In the genomic region with DNA sequence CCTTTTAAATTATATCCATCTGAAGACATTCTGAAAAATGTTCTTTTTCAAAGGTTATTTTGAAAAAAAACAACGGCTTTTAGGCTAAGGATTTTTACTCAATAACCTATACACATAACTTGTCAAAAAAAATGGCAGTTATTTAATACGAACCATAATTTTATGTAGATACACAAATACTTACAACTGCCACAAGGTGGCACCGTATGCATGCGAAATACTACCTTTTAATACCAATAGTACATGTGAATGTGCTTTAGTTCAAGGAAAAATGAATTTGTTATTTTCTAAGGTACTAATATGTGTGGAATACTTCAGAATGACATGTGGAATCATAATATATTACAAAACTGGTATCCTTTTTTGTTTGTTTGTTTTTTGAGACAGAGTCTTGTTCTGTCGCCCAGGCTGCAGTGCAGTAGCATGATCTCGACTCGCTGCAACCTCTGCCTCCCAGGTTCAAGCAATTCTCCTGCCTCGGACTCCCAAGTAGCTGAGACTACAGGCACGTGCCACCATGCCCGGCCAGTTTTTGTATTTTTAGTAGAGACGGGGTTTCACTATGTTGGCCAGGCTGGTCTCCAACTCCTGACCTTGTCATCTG, we compare ENCODE assay signal across 8 cellular contexts. TPM values are rescaled to one million over a fixed set of nuclear protein-coding genes. Genes with fewer than 3 reads are reported as not detected.
DNase-seq lines count a peak whose midpoint lies in the region; ATAC-seq and TF ChIP-seq lines count a peak whose summit lies in the region.

No MANE protein-coding gene starts in this region.

- intact Hi-C loops in sigmoid colon (cut with DNase I): loop anchor here (5.0 kb wide), 2 partner anchors 1021 to 1181 kb away; no protein-coding TSS in a partner anchor

- in situ Hi-C loops in Caki2 (cut with HindIII; ENCODE audit: low pct_unique_long_range_greater_than_20kb, low sequenced_read_pairs): no loop called here

- WGBS in sigmoid colon, 2 donors: 50 to 61% methylated on average over 11 of the region's 11 CpGs

- ATAC-seq in GM18502 (IDR thresholded peaks at IDR 0.05; ENCODE audit: poor library complexity, unreplicated experiment) (no peak), HG02763 (IDR thresholded peaks at IDR 0.05; ENCODE audit: unreplicated experiment) (no peak)

- no peak overlapping the region for H3K4me3 ChIP-seq in sigmoid colon

- no peak for TF ChIP-seq POLR2A in sigmoid colon (IDR thresholded peaks at IDR 0.05)

- no peak for TF ChIP-seq EP300 in sigmoid colon (IDR thresholded peaks at IDR 0.05)

- no peaks in the 10 kb centered on the region for H3K36me3 ChIP-seq in sigmoid colon

- no peak overlapping the region for H3K27ac ChIP-seq in sigmoid colon

- DNase-seq in Caki2 (ENCODE audit: low read depth): peak; percentile 32
- peak; percentile 32 for DNase-seq in GM20000 (ENCODE audit: low spot score)
- DNase-seq in NCI-H2227 (lab: John Stamatoyannopoulos, UW; ENCODE audit: unreplicated experiment): peak; percentile 54
- DNase-seq in activated CD8-positive, alpha-beta memory T cell treated with anti-CD3 and anti-CD28 coated beads, Interleukin-2, amount 50 U/mL, for 24 hours (ENCODE audit: extremely low read depth): peak; percentile 9
- peak; percentile 49 for DNase-seq in germinal center (ENCODE audit: low spot score)
- DNase-seq in sigmoid colon: no peak

- H3K9me3 ChIP-seq in sigmoid colon: no peaks in the 10 kb centered on the region

- H3K27me3 ChIP-seq in sigmoid colon: no peaks in the 10 kb centered on the region

- H3K4me1 ChIP-seq in sigmoid colon: peaks cover 0 to 25% (median 13%) of the 10 kb centered on the region in 4 donors

- TF ChIP-seq CTCF in GM20000 (IDR thresholded peaks at IDR 0.05; ENCODE audit: extremely low read depth, missing control alignments): peak; percentile 39
- TF ChIP-seq CTCF in sigmoid colon (IDR thresholded peaks at IDR 0.05): peak in 3 of 4 experiments; percentile 22 to 70 (median 62)

RNA-seq across cellular contexts. Expression of a gene that starts 4.6 kb away (rescaled TPM):
- 75.1 and 115 TPM in 2 replicates for total RNA-seq in Caki2 (2014; rRNA removed; shearing (Covaris generic); ENCODE audit: low replicate concordance)
- total RNA-seq in sigmoid colon: 1 to 10 TPM in 3 of 4 donors, under 1 TPM in 1; 0.95 to 2.1 (median 1.5) TPM
- polyA plus RNA-seq in sigmoid colon: 10 to 100 TPM in 1 of 3 donors, 1 to 10 TPM in 2; 3.0 to 28.7 (median 9.2) TPM

Comparison
In these comparisons a context has a peak if more than half of its experiments do, and no peak if none do; other contexts are left out.
1. RNA of a gene that starts 4.6 kb away (total RNA-seq): 75.1 to 115 TPM in Caki2; 0.95 to 2.1 TPM in sigmoid colon; every median in the first group is over 10 times any median in the second.